Comparison of ENCODE assay signal across 1 cellular context in the genomic region with DNA sequence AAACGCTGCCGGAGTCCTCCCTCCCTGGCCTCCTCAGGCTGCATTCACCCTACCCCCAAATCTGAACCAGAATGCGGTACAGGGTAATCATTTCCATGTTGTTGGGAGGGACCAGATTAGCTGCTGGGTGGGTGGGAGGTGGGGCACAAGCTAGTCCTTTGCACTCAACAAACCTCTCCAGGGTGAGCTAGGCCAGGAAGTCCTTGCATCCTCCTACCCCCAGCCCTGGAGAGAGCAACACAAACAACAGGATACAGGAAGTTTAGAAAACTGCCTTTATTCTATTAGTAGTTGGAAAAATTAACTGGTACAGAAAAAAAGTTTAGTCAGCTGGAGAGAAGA.
TF ChIP-seq lines count a peak whose summit lies in the region.

No MANE protein-coding gene starts in this region.

TF ChIP-seq in SK-N-SH, 30 proteins besides CTCF, POLR2A, EP300 and RAD21 (continued from another document):
- TF ChIP-seq, protein P1, sequence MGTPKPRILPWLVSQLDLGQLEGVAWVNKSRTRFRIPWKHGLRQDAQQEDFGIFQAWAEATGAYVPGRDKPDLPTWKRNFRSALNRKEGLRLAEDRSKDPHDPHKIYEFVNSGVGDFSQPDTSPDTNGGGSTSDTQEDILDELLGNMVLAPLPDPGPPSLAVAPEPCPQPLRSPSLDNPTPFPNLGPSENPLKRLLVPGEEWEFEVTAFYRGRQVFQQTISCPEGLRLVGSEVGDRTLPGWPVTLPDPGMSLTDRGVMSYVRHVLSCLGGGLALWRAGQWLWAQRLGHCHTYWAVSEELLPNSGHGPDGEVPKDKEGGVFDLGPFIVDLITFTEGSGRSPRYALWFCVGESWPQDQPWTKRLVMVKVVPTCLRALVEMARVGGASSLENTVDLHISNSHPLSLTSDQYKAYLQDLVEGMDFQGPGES (IDR thresholded peaks at IDR 0.05; ENCODE audit: low read depth, low read length): no peak
- TF ChIP-seq NFIC (IDR thresholded peaks at IDR 0.05; ENCODE audit: borderline replicate concordance) (no peak), FOSL2 (IDR thresholded peaks at IDR 0.05; ENCODE audit: borderline replicate concordance, low read depth) (no peak), RXRA (IDR thresholded peaks at IDR 0.05; ENCODE audit: borderline replicate concordance, low read depth) (no peak), POLR2AphosphoS5 (IDR thresholded peaks at IDR 0.05; ENCODE audit: low read depth, low read length) (no peak), TCF12 (IDR thresholded peaks at IDR 0.05) (no peak), MXI1 (IDR thresholded peaks at IDR 0.05; ENCODE audit: low read depth, low read length) (no peak), TEAD4 (IDR thresholded peaks at IDR 0.05; ENCODE audit: borderline replicate concordance, insufficient read depth) (no peak), YY1 (IDR thresholded peaks at IDR 0.05; ENCODE audit: low read depth) (no peak), GATA2 (CRISPR knock-in tag; IDR thresholded peaks at IDR 0.05) (no peak)
- TF ChIP-seq, protein P2, sequence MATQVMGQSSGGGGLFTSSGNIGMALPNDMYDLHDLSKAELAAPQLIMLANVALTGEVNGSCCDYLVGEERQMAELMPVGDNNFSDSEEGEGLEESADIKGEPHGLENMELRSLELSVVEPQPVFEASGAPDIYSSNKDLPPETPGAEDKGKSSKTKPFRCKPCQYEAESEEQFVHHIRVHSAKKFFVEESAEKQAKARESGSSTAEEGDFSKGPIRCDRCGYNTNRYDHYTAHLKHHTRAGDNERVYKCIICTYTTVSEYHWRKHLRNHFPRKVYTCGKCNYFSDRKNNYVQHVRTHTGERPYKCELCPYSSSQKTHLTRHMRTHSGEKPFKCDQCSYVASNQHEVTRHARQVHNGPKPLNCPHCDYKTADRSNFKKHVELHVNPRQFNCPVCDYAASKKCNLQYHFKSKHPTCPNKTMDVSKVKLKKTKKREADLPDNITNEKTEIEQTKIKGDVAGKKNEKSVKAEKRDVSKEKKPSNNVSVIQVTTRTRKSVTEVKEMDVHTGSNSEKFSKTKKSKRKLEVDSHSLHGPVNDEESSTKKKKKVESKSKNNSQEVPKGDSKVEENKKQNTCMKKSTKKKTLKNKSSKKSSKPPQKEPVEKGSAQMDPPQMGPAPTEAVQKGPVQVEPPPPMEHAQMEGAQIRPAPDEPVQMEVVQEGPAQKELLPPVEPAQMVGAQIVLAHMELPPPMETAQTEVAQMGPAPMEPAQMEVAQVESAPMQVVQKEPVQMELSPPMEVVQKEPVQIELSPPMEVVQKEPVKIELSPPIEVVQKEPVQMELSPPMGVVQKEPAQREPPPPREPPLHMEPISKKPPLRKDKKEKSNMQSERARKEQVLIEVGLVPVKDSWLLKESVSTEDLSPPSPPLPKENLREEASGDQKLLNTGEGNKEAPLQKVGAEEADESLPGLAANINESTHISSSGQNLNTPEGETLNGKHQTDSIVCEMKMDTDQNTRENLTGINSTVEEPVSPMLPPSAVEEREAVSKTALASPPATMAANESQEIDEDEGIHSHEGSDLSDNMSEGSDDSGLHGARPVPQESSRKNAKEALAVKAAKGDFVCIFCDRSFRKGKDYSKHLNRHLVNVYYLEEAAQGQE (IDR thresholded peaks at IDR 0.05; ENCODE audit: low read depth, low read length): no peak
